15 cellular contexts compared by ENCODE assay signal in genomic region chr1:25494952-25495351, GRCh38.
"Had no signal": no experiment of that assay in that cellular context is flagged by ENCODE, and none has a peak within 500 bp of the region (broad histone marks: within the 10 kb centered on the region; RNA-seq: fewer than 3 reads in every experiment).

No MANE protein-coding gene starts in this region.

- H3K27me3 ChIP-seq: ascending aorta, pancreas, transverse colon had no signal

- H3K27me3 Mint-ChIP-seq: activated B cell treated with CpG ODN at 0.5 μM for 24 hours; activated CD4-positive, alpha-beta memory T cell treated with anti-CD3 and anti-CD28 coated beads for 36 hours; activated naive CD4-positive, alpha-beta T cell treated with anti-CD3 and anti-CD28 coated beads, Interleukin-2, amount 10 ng/mL, durations not matched to agents 7 days and 5 days had no signal

- H3K27ac Mint-ChIP-seq: activated B cell treated with CpG ODN at 0.5 μM for 24 hours; activated CD4-positive, alpha-beta memory T cell treated with anti-CD3 and anti-CD28 coated beads for 36 hours; activated naive CD4-positive, alpha-beta T cell treated with anti-CD3 and anti-CD28 coated beads, Interleukin-2, amount 10 ng/mL, durations not matched to agents 7 days and 5 days; activated T-helper 2 cell treated with anti-CD3 and anti-CD28 coated beads, Interferon-gamma antibody, Interleukin-2, Interleukin-4, amounts not matched to agents 10 μg/mL and 5 μg/mL and 100 μg/mL, durations not matched to agents 14 hours and 24 hours and 36 hours had no signal

- DNase-seq: activated B cell treated with CpG ODN at 0.5 μM for 24 hours; activated CD4-positive, alpha-beta memory T cell treated with anti-CD3 and anti-CD28 coated beads for 36 hours; activated CD4-positive, alpha-beta T cell treated with anti-CD3 and anti-CD28 coated beads for 4 hours; activated naive CD4-positive, alpha-beta T cell treated with anti-CD3 and anti-CD28 coated beads, Interleukin-2, amount 10 ng/mL, durations not matched to agents 7 days and 5 days; activated T-cell treated with anti-CD3 and anti-CD28 coated beads for 4 hours; cerebellar nuclear complex; cortex of kidney; hypothalamus; stimulated activated CD8-positive, alpha-beta memory T cell treated with anti-CD3 and anti-CD28 coated beads, Interleukin-4, amount 100 ng/mL, for 48 hours; stimulated activated naive CD4-positive, alpha-beta T cell treated with Interleukin-2 at 50 U/mL for 16 hours; transverse colon had no signal

- H3K9me3 Mint-ChIP-seq: activated B cell treated with CpG ODN at 0.5 μM for 24 hours; activated CD4-positive, alpha-beta memory T cell treated with anti-CD3 and anti-CD28 coated beads for 36 hours; activated naive CD4-positive, alpha-beta T cell treated with anti-CD3 and anti-CD28 coated beads, Interleukin-2, amount 10 ng/mL, durations not matched to agents 7 days and 5 days; activated T-helper 2 cell treated with anti-CD3 and anti-CD28 coated beads, Interferon-gamma antibody, Interleukin-2, Interleukin-4, amounts not matched to agents 10 μg/mL and 5 μg/mL and 100 μg/mL, durations not matched to agents 14 hours and 24 hours and 36 hours had no signal

- ATAC-seq: left lobe of liver had no signal

- H3K4me1 ChIP-seq: pancreas, transverse colon had no signal

- H3K4me3 ChIP-seq: ascending aorta, pancreas, transverse colon had no signal

- H3K4me1 Mint-ChIP-seq: activated B cell treated with CpG ODN at 0.5 μM for 24 hours had no signal

- H3K27ac ChIP-seq: pancreas, transverse colon had no signal

- H3K4me3 Mint-ChIP-seq: activated B cell treated with CpG ODN at 0.5 μM for 24 hours; activated CD4-positive, alpha-beta memory T cell treated with anti-CD3 and anti-CD28 coated beads for 36 hours; activated naive CD4-positive, alpha-beta T cell treated with anti-CD3 and anti-CD28 coated beads, Interleukin-2, amount 10 ng/mL, durations not matched to agents 7 days and 5 days had no signal

- H3K9me3 ChIP-seq: ascending aorta, pancreas, transverse colon had no signal
